In the genomic region with DNA sequence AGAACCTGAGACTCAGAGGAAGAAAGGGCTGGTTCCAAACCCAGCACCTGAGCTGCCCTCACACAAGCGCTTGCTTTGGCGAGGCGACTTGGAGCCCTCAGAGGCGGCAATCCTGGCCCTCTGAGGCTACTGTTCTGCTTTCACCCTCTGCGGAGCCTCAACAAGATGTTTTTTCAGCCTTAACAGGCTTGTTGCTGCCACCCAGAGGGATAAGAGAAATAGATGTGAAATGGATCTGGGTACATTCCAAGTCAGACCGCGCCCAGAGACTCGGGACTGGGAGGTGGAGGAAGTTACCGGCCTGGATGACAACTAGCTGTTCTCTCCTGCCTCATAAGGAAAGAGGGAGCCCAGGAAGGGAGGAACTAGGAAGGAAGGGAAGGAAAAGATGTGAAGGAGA, we compare ENCODE assay signal across 9 cellular contexts.
A peak's percentile ranks its signal among the peaks of the same experiment; 100 is the strongest.
DNase-seq lines count a peak whose midpoint lies in the region; ATAC-seq, FAIRE-seq and TF ChIP-seq lines count a peak whose summit lies in the region.
"Had no signal": no experiment of that assay in that cellular context is flagged by ENCODE, and none has a peak within 500 bp of the region (broad histone marks: within the 10 kb centered on the region; RNA-seq: fewer than 3 reads in every experiment).

No MANE protein-coding gene starts in this region.

- no peaks in the 10 kb centered on the region for H3K27me3 ChIP-seq in IMR-90 (ENCODE audit: control insufficient read depth, insufficient read depth, low read length)
- H3K27me3 ChIP-seq in astrocyte (ENCODE audit: insufficient read depth, low read length), result no peaks in the 10 kb centered on the region

- dilution Hi-C loops in IMR-90 (cut with HindIII; ENCODE audit: low sequenced_read_pairs, unreplicated experiment), result no loop called here

- no peak overlapping the region for H3K56ac ChIP-seq in IMR-90 (ENCODE audit: extremely low read depth, insufficient read depth, low read length)

- 0 out of 4 replicates have a peak, but pooled peaks cover 0 to 3% of the 10 kb centered on the region in 2 experiments for H3K79me1 ChIP-seq in IMR-90 (ENCODE audit: low read depth in 1 of 2, low read length in 2 of 2)

- 8% methylated on average over 2 of the region's 9 CpGs; no CpG with 5 or more reads in 1 of the 2 experiments for WGBS in IMR-90 (ENCODE audit: extremely low coverage in 2 of 2, insufficient read length in 1 of 2), 2 experiments

- H2AK5ac ChIP-seq in IMR-90 (ENCODE audit: low read depth, low read length), result no peak overlapping the region

- no peak overlapping the region for H3K18ac ChIP-seq in IMR-90 (ENCODE audit: low read depth, low read length)

- H3K27ac Mint-ChIP-seq in astrocyte (ENCODE audit: unreplicated experiment) (peak overlapping the region; percentile 28), T-cell (no peak overlapping the region)
- H3K27ac Mint-ChIP-seq: activated naive CD8-positive, alpha-beta T cell treated with anti-CD3 and anti-CD28 coated beads, Interleukin-2, amount 50 U/mL, for 24 hours had no signal

- 0 out of 2 replicates have a peak, but pooled peaks have one; percentile 21 for TF ChIP-seq CTCF in IMR-90 (conservative IDR thresholded peaks at IDR 0.05; ENCODE audit: low read depth, low read length)
- peak; percentile 6 for TF ChIP-seq CTCF in astrocyte (IDR thresholded peaks at IDR 0.05; ENCODE audit: insufficient read depth, low read depth, low read length)

- no peaks in the 10 kb centered on the region for H3K4me1 ChIP-seq in IMR-90 (ENCODE audit: control insufficient read depth, insufficient read depth, low read length)
- no peaks in the 10 kb centered on the region for H3K4me1 ChIP-seq in astrocyte (ENCODE audit: insufficient read depth, low read length)

- H4K5ac ChIP-seq in IMR-90 (ENCODE audit: low read depth, low read length), result no peak overlapping the region

- H4K91ac ChIP-seq in IMR-90 (ENCODE audit: insufficient read depth, low read depth, low read length), result no peak overlapping the region

- H3K9me1 ChIP-seq in IMR-90 (ENCODE audit: insufficient read depth, low read length), result peaks cover 3% of the 10 kb centered on the region; the same call in 1 of the 2 replicates

- H3K4me1 Mint-ChIP-seq in astrocyte (ENCODE audit: low read depth, unreplicated experiment) (no peaks in the 10 kb centered on the region), T-cell (no peaks in the 10 kb centered on the region)
- H3K4me1 Mint-ChIP-seq: activated naive CD8-positive, alpha-beta T cell treated with anti-CD3 and anti-CD28 coated beads, Interleukin-2, amount 50 U/mL, for 24 hours had no signal

- H3K4ac ChIP-seq in IMR-90 (ENCODE audit: low read depth, low read length), result no peak overlapping the region

- H2AK9ac ChIP-seq in IMR-90 (replicated peaks; ENCODE audit: low read depth, low read length, poor library complexity), result no peak overlapping the region

- TF ChIP-seq RAD21 in IMR-90 (IDR thresholded peaks at IDR 0.05; ENCODE audit: low read length), result peak; percentile 17; the same call in 1 of the 2 replicates

- H2AFZ ChIP-seq in IMR-90 (replicated peaks; ENCODE audit: low read length, poor library complexity) (no peak overlapping the region), astrocyte (ENCODE audit: low read depth, low read length) (no peak overlapping the region)

- H3K14ac ChIP-seq in IMR-90 (replicated peaks; ENCODE audit: low read depth, low read length), result no peak overlapping the region

- no peak overlapping the region for H2BK120ac ChIP-seq in IMR-90 (ENCODE audit: low read depth, low read length)

- H3K79me2 ChIP-seq in astrocyte (ENCODE audit: insufficient read depth, low read length), result no peaks in the 10 kb centered on the region

- H3K23ac ChIP-seq in IMR-90 (ENCODE audit: low read depth, low read length), result no peak overlapping the region

- TF ChIP-seq POLR2A in IMR-90 (IDR thresholded peaks at IDR 0.05; ENCODE audit: low read depth, low read length), result no peak

- H3K4me3 ChIP-seq in IMR-90 (ENCODE audit: insufficient read depth, low read depth, low read length), result no peak overlapping the region
- H3K4me3 ChIP-seq in astrocyte (ENCODE audit: insufficient read depth, low read depth, low read length), result no peak overlapping the region

- H3K4me3 Mint-ChIP-seq in astrocyte (ENCODE audit: unreplicated experiment) (no peak overlapping the region), T-cell (no peak overlapping the region)
- H3K4me3 Mint-ChIP-seq: activated naive CD8-positive, alpha-beta T cell treated with anti-CD3 and anti-CD28 coated beads, Interleukin-2, amount 50 U/mL, for 24 hours had no signal

- no peak overlapping the region for H2BK5ac ChIP-seq in IMR-90 (ENCODE audit: low read depth, low read length, poor library complexity, severe bottlenecking)

- intact Hi-C loops in IMR-90 (cut with micrococcal nuclease), result loop anchor here (10.0 kb wide), 1 partner anchor 448 kb away; no protein-coding TSS in a partner anchor

- no peak overlapping the region for H3K4me2 ChIP-seq in IMR-90 (ENCODE audit: low read depth, low read length)
- H3K4me2 ChIP-seq in astrocyte (ENCODE audit: low read length), result peak overlapping the region; percentile 64

- H3K27me3 Mint-ChIP-seq in astrocyte (ENCODE audit: low read depth, unreplicated experiment) (no peaks in the 10 kb centered on the region), T-cell (peaks cover 0 to 3% of the 10 kb centered on the region in 2 donors)
- H3K27me3 Mint-ChIP-seq: activated naive CD8-positive, alpha-beta T cell treated with anti-CD3 and anti-CD28 coated beads, Interleukin-2, amount 50 U/mL, for 24 hours had no signal

- no peak overlapping the region for H2BK15ac ChIP-seq in IMR-90 (ENCODE audit: low read depth, low read length)

- H2BK20ac ChIP-seq in IMR-90 (ENCODE audit: low read depth, low read length), result no peak overlapping the region

- ATAC-seq in IMR-90 (ENCODE audit: low read depth) (peak; percentile 73), T-cell (replicated peaks in 1 of 4) (no peak), HG03521 (IDR thresholded peaks at IDR 0.05; ENCODE audit: unreplicated experiment) (no peak), HG03097 (IDR thresholded peaks at IDR 0.05; ENCODE audit: low FRiP score, unreplicated experiment) (no peak)
- ATAC-seq: activated naive CD8-positive, alpha-beta T cell treated with anti-CD3 and anti-CD28 coated beads, Interleukin-2, amount 50 U/mL, for 24 hours had no signal

- in situ Hi-C loops in IMR-90 (cut with MboI; ENCODE audit: low sequenced_read_pairs), result no loop called here

- H3K27ac ChIP-seq in IMR-90 (ENCODE audit: insufficient read depth, low read length), result no peak overlapping the region
- H3K27ac ChIP-seq in astrocyte (ENCODE audit: low read depth, low read length), result no peak overlapping the region

- BruUV-seq in IMR-90 (replicated peaks; lab: Mats Ljungman, UMichigan), result no TSS peak

- H4K20me1 ChIP-seq in IMR-90 (ENCODE audit: insufficient read depth, low read length) (no peaks in the 10 kb centered on the region), astrocyte (ENCODE audit: insufficient read depth, low read length) (peaks cover 3% of the 10 kb centered on the region)

- CTCF ChIA-PET in IMR-90 (lab: Yijun Ruan, JAX), result no interaction called here
- CTCF ChIA-PET in T-cell (lab: Charles Lee), result no interaction called here

- H3K9me3 Mint-ChIP-seq in astrocyte (ENCODE audit: unreplicated experiment), result peaks cover 2% of the 10 kb centered on the region
- H3K9me3 Mint-ChIP-seq in T-cell, result no peaks in the 10 kb centered on the region
- H3K9me3 Mint-ChIP-seq: activated naive CD8-positive, alpha-beta T cell treated with anti-CD3 and anti-CD28 coated beads, Interleukin-2, amount 50 U/mL, for 24 hours had no signal

- H3K9ac ChIP-seq in IMR-90 (ENCODE audit: low read depth, low read length) (no peak overlapping the region), astrocyte (ENCODE audit: low read length) (no peak overlapping the region)

- peaks cover 21% of the 10 kb centered on the region for H3K36me3 Mint-ChIP-seq in astrocyte (ENCODE audit: low read depth, unreplicated experiment)
- no peaks in the 10 kb centered on the region for H3K36me3 Mint-ChIP-seq in T-cell

- H4K8ac ChIP-seq in IMR-90 (ENCODE audit: low read depth in 2 of 2, low read length in 2 of 2), result no peak overlapping the region

- DNase-seq in IMR-90, result peak; percentile 37
- DNase-seq in astrocyte (ENCODE audit: low read depth), result peak; percentile 60
- peak; percentile 80 for DNase-seq in inferior parietal cortex (ENCODE audit: extremely low spot score)
- peak; percentile 85 for DNase-seq in superior temporal gyrus (ENCODE audit: extremely low spot score)
- no peak for DNase-seq in T-cell
- no peak for DNase-seq in SK-N-DZ (ENCODE audit: low spot score)
- DNase-seq: activated naive CD8-positive, alpha-beta T cell treated with anti-CD3 and anti-CD28 coated beads, Interleukin-2, amount 50 U/mL, for 24 hours had no signal

- H3K9me3 ChIP-seq in IMR-90 (ENCODE audit: control insufficient read depth, insufficient read depth, low read length), result no peaks in the 10 kb centered on the region
- H3K9me3 ChIP-seq in astrocyte (ENCODE audit: insufficient read depth, low read depth, low read length), result no peaks in the 10 kb centered on the region

- H3K36me3 ChIP-seq in IMR-90 (ENCODE audit: control insufficient read depth, insufficient read depth, low read length) (peaks cover 6% of the 10 kb centered on the region; the same call in 1 of the 2 replicates), astrocyte (ENCODE audit: insufficient read depth, low read length) (no peaks in the 10 kb centered on the region)

- POLR2A ChIA-PET in IMR-90 (lab: Charles Lee; ENCODE audit: unreplicated experiment), result no interaction called here
- POLR2A ChIA-PET in T-cell (lab: Charles Lee), result interaction anchor here in 1 of 2 donors (0.5 kb wide), 1 partner anchor 1566 kb away, joined by 4 read pairs; no protein-coding TSS in a partner anchor

- no peak for FAIRE-seq in astrocyte (lab: Jason Lieb, UNC)

TF ChIP-seq in IMR-90, 13 proteins besides CTCF, POLR2A, EP300 and RAD21 (continues in another document):
- TF ChIP-seq MAFK (IDR thresholded peaks at IDR 0.05; ENCODE audit: low read depth, low read length) (no peak), CHD1 (IDR thresholded peaks at IDR 0.05; ENCODE audit: low read depth, low read length) (no peak), MXI1 (IDR thresholded peaks at IDR 0.05; ENCODE audit: borderline replicate concordance, low read depth, low read length) (no peak), BHLHE40 (IDR thresholded peaks at IDR 0.05; ENCODE audit: low read depth, low read length) (no peak)
- TF ChIP-seq, protein P1, sequence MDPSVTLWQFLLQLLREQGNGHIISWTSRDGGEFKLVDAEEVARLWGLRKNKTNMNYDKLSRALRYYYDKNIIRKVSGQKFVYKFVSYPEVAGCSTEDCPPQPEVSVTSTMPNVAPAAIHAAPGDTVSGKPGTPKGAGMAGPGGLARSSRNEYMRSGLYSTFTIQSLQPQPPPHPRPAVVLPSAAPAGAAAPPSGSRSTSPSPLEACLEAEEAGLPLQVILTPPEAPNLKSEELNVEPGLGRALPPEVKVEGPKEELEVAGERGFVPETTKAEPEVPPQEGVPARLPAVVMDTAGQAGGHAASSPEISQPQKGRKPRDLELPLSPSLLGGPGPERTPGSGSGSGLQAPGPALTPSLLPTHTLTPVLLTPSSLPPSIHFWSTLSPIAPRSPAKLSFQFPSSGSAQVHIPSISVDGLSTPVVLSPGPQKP (IDR thresholded peaks at IDR 0.05; ENCODE audit: borderline replicate concordance, low read depth, low read length), result no peak

Comparison
In these comparisons a context has a peak if more than half of its experiments do, and no peak if none do; other contexts are left out.
1. DNase-seq: peak in IMR-90 (single experiment), astrocyte (single experiment), inferior parietal cortex (single experiment) and superior temporal gyrus (single experiment); none in T-cell (0 of 34) and SK-N-DZ (single experiment).